ENCODE assay signal across 18 cellular contexts in the genomic region with DNA sequence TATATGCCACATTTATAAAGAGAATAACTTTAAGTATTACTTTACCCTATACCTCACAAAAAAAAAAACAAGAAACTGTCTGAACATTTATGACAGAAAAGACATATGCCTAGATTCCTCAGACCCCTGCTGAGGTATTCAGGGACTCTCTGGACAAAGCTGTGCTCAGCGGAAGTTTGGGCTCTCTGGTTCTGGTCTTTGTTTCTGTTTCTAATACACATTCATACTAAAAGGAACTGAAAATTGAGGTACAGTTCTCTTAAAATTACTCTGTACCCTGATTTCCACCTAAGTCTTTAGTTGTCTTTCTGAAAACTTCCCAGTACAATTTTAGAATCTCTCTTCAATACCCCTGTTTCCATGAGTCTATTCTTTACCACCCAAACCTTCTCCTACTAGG.
DNase-seq lines count a peak whose midpoint lies in the region; ATAC-seq and TF ChIP-seq lines count a peak whose summit lies in the region.
"Had no signal": no experiment of that assay in that cellular context is flagged by ENCODE, and none has a peak within 500 bp of the region (broad histone marks: within the 10 kb centered on the region; RNA-seq: fewer than 3 reads in every experiment).

No MANE protein-coding gene starts in this region.

- in situ Hi-C loops in brain microvascular endothelial cell (cut with HindIII; ENCODE audit: low pct_ligation_motif_present, low sequenced_read_pairs): no loop called here

- peak; percentile 90 for ATAC-seq in GM19452 (IDR thresholded peaks at IDR 0.05; ENCODE audit: unreplicated experiment)
- ATAC-seq in HG02798 (IDR thresholded peaks at IDR 0.05; ENCODE audit: poor library complexity, unreplicated experiment): peak; percentile 89
- ATAC-seq in HG03432 (IDR thresholded peaks at IDR 0.05; ENCODE audit: unreplicated experiment): peak; percentile 93
- ATAC-seq: A549, esophagus mucosa, right cardiac atrium had no signal

- no peak overlapping the region for H3K27ac ChIP-seq in brain microvascular endothelial cell
- H3K27ac ChIP-seq: A549, Peyer's patch, testis had no signal

- DNase-seq in GM12865 (ENCODE audit: low read depth): peak; percentile 51
- no peak for DNase-seq in T1000 (lab: John Stamatoyannopoulos, UW)
- no peak for DNase-seq in ecto neural progenitor cell (ENCODE audit: low spot score)
- no peak for DNase-seq in NCI-H226
- DNase-seq in brain microvascular endothelial cell: no peak
- DNase-seq: activated naive CD4-positive, alpha-beta T cell; DND-41; glutamatergic neuron; islet precursor cell; NCI-H1930; Peyer's patch; right cardiac atrium; testis had no signal

- no peak overlapping the region for H3K4me3 ChIP-seq in GM12865 (ENCODE audit: low read depth, low read length)
- no peak overlapping the region for H3K4me3 ChIP-seq in brain microvascular endothelial cell (ENCODE audit: low read depth, low read length)
- H3K4me3 ChIP-seq: A549, Peyer's patch, testis had no signal

- TF ChIP-seq CTCF in GM12865 (IDR thresholded peaks at IDR 0.05; ENCODE audit: insufficient read depth, low read depth, low read length, missing control alignments) (no peak), brain microvascular endothelial cell (IDR thresholded peaks at IDR 0.05; ENCODE audit: low read depth, low read length, missing control alignments) (no peak)

- peaks cover 2% of the 10 kb centered on the region for H3K36me3 ChIP-seq in brain microvascular endothelial cell (replicated peaks)
- H3K36me3 ChIP-seq: Peyer's patch had no signal

- no peaks in the 10 kb centered on the region for H3K27me3 ChIP-seq in brain microvascular endothelial cell (replicated peaks)
- H3K27me3 ChIP-seq: Peyer's patch, testis had no signal
